Comparison of ENCODE assay signal across 9 cellular contexts in genomic region chr13:28716511-28716910, GRCh38. TPM values are rescaled to one million over a fixed set of nuclear protein-coding genes. Genes with fewer than 3 reads are reported as not detected.
DNase-seq lines count a peak whose midpoint lies in the region; ATAC-seq and TF ChIP-seq lines count a peak whose summit lies in the region.
"Had no signal": no experiment of that assay in that cellular context is flagged by ENCODE, and none has a peak within 500 bp of the region (broad histone marks: within the 10 kb centered on the region; RNA-seq: fewer than 3 reads in every experiment).

No MANE protein-coding gene starts in this region.

- no peak for DNase-seq in mesothelial cell of epicardium (ENCODE audit: low spot score in 2 of 2, unreplicated experiment in 2 of 2)
- no peak for DNase-seq in NCI-H1105 (lab: John Stamatoyannopoulos, UW)
- no peak for DNase-seq in tibial artery
- no peak for DNase-seq in stimulated activated CD4-positive, alpha-beta T cell treated with anti-CD3 and anti-CD28 coated beads, Interleukin-4, amount 100 ng/mL, for 4 hours
- DNase-seq: NCI-H2171 had no signal

- H3K27me3 Mint-ChIP-seq in IgD-negative memory B cell (no peaks in the 10 kb centered on the region), mesothelial cell of epicardium (ENCODE audit: low read depth) (peaks cover 11% of the 10 kb centered on the region)

- intact Hi-C loops in tibial artery (cut with DNase I; ENCODE audit: low total_unique reads), result loop anchor here (5.0 kb wide), 1 partner anchor 59 kb away; the partner anchor contains the start of gene POMP

- peak overlapping the region in 2 of 4 donors; percentile 68 to 97 for H3K4me3 Mint-ChIP-seq in IgD-negative memory B cell
- no peak overlapping the region for H3K4me3 Mint-ChIP-seq in mesothelial cell of epicardium

- no peaks in the 10 kb centered on the region for H3K27me3 ChIP-seq in ACC112 (ENCODE audit: insufficient read depth, low read length)
- no peaks in the 10 kb centered on the region for H3K27me3 ChIP-seq in tibial artery

- H3K9me3 Mint-ChIP-seq in IgD-negative memory B cell (no peaks in the 10 kb centered on the region), mesothelial cell of epicardium (no peaks in the 10 kb centered on the region)

- peak overlapping the region; percentile 75 for H2AFZ ChIP-seq in ACC112 (ENCODE audit: low read length, unreplicated experiment)

- H3K27ac Mint-ChIP-seq in IgD-negative memory B cell (peak overlapping the region in 2 of 3 donors; percentile 23 to 48), mesothelial cell of epicardium (peak overlapping the region; percentile 5)

- H3K36me3 ChIP-seq in ACC112 (ENCODE audit: insufficient read depth, low read length) (no peaks in the 10 kb centered on the region), tibial artery (peaks cover 0 to 8% (median 0%) of the 10 kb centered on the region in 3 donors)

- H3K4me1 ChIP-seq in ACC112 (ENCODE audit: control insufficient read depth, insufficient read depth, low read length, unreplicated experiment) (peaks cover 22% of the 10 kb centered on the region), tibial artery (peaks cover 0 to 25% (median 6%) of the 10 kb centered on the region in 4 donors)

- no peaks in the 10 kb centered on the region for H3K79me2 ChIP-seq in ACC112 (ENCODE audit: control insufficient read depth, insufficient read depth, low read length, unreplicated experiment)

- TF ChIP-seq CTCF in mesothelial cell of epicardium (IDR thresholded peaks at IDR 0.05; ENCODE audit: unreplicated experiment) (no peak), tibial artery (IDR thresholded peaks at IDR 0.05) (no peak)

- peaks cover 16 to 26% (median 17%) of the 10 kb centered on the region in 3 donors for H3K4me1 Mint-ChIP-seq in IgD-negative memory B cell
- H3K4me1 Mint-ChIP-seq in mesothelial cell of epicardium, result peaks cover 16% of the 10 kb centered on the region

- no peak overlapping the region for H3K27ac ChIP-seq in ACC112 (ENCODE audit: low read depth, low read length)
- peak overlapping the region; percentile 94 for H3K27ac ChIP-seq in cingulate gyrus (ENCODE audit: low read depth, low read length)
- H3K27ac ChIP-seq in tibial artery, result no peak overlapping the region

- peaks cover 11% of the 10 kb centered on the region for H3K36me3 Mint-ChIP-seq in IgD-negative memory B cell
- H3K36me3 Mint-ChIP-seq in mesothelial cell of epicardium, result no peaks in the 10 kb centered on the region

- H3K9me3 ChIP-seq in tibial artery, result no peaks in the 10 kb centered on the region

- H3K4me3 ChIP-seq in ACC112 (ENCODE audit: low read depth, low read length) (no peak overlapping the region), tibial artery (no peak overlapping the region)

- ATAC-seq in HG03439 (IDR thresholded peaks at IDR 0.05; ENCODE audit: unreplicated experiment), result no peak

RNA-seq across cellular contexts. Expression of gene SLC46A3, which starts 2.3 kb away (rescaled TPM):
- polyA plus RNA-seq in IgD-negative memory B cell, result 18.0 TPM
- total RNA-seq in mesothelial cell of epicardium, result 5.8 to 6.4 TPM (median 6.1 TPM) in 3 replicates

RNA-seq across cellular contexts. Expression of gene POMP, which starts 57.6 kb away (rescaled TPM):
- 78.5 TPM for polyA plus RNA-seq in IgD-negative memory B cell
- total RNA-seq in mesothelial cell of epicardium, result 49.6 to 50.5 TPM (median 49.7 TPM) in 3 replicates
